In genomic region chr11:25734592-25735211, GRCh38 we compare ENCODE assay signal across 9 cellular contexts.
DNase-seq lines count a peak whose midpoint lies in the region; ATAC-seq and TF ChIP-seq lines count a peak whose summit lies in the region.
"Had no signal": no experiment of that assay in that cellular context is flagged by ENCODE, and none has a peak within 500 bp of the region (broad histone marks: within the 10 kb centered on the region; RNA-seq: fewer than 3 reads in every experiment).

No MANE protein-coding gene starts in this region.

- no peak overlapping the region for H3K9ac ChIP-seq in SK-N-SH

- no peaks in the 10 kb centered on the region for H3K9me3 ChIP-seq in breast epithelium
- H3K9me3 ChIP-seq in SK-N-SH: no peaks in the 10 kb centered on the region
- H3K9me3 ChIP-seq: SJCRH30 had no signal

- peaks cover 10% of the 10 kb centered on the region for H3K9me3 Mint-ChIP-seq in MCF 10A (ENCODE audit: unreplicated experiment)

- H3K27me3 Mint-ChIP-seq in MCF 10A (ENCODE audit: insufficient read depth, unreplicated experiment): peaks cover 18% of the 10 kb centered on the region

- DNase-seq in MCF 10A (ENCODE audit: unreplicated experiment) (peak; percentile 39), breast epithelium (ENCODE audit: low spot score in 2 of 2) (no peak), SK-N-SH (peak; percentile 12), foreskin keratinocyte (peak; percentile 12 to 44), superior temporal gyrus (ENCODE audit: extremely low spot score) (peak; percentile 44), NCI-H774 (lab: John Stamatoyannopoulos, UW) (no peak)
- no peak for DNase-seq in activated CD8-positive, alpha-beta memory T cell treated with anti-CD3 and anti-CD28 coated beads for 24 hours
- DNase-seq in activated CD4-positive, CD25-positive, alpha-beta regulatory T cell (lab: John Stamatoyannopoulos, UW): no peak

- WGBS in SK-N-SH (ENCODE audit: low lambda C conversion rate): 14% methylated on average over 2 of the region's 2 CpGs

- no peak overlapping the region for H3K27ac Mint-ChIP-seq in MCF 10A (ENCODE audit: low read depth, unreplicated experiment)

- H3K79me2 ChIP-seq in SK-N-SH (ENCODE audit: insufficient read depth): no peaks in the 10 kb centered on the region

- POLR2A ChIA-PET in MCF 10A (lab: Yijun Ruan, JAX) (no interaction called here), SK-N-SH (lab: Yijun Ruan, JAX) (no interaction called here)

- CTCF ChIA-PET in MCF 10A (lab: Yijun Ruan, JAX): interaction anchor here (0.6 to 1.8 kb wide), 15 partner anchors 11 to 1807 kb away, joined by 3 to 8 read pairs (median 3); no protein-coding TSS in a partner anchor
- CTCF ChIA-PET in SK-N-SH (lab: Yijun Ruan, JAX): interaction anchor here (0.6 to 1.7 kb wide), 10 partner anchors 8 to 1962 kb away, joined by 3 to 5 read pairs (median 3); no protein-coding TSS in a partner anchor

- no peaks in the 10 kb centered on the region for H3K4me1 Mint-ChIP-seq in MCF 10A (ENCODE audit: insufficient read depth, unreplicated experiment)

- H3K4me2 ChIP-seq in SK-N-SH: no peak overlapping the region

- H3K36me3 ChIP-seq in breast epithelium (no peaks in the 10 kb centered on the region), SK-N-SH (replicated peaks in 1 of 2; ENCODE audit: control insufficient read depth in 1 of 2, insufficient read depth in 2 of 2, low read length in 1 of 2) (no peaks in the 10 kb centered on the region)
- H3K36me3 ChIP-seq: SJCRH30 had no signal

- no peak overlapping the region for H3K4me3 ChIP-seq in breast epithelium
- no peak overlapping the region; a peak in 1 of 4 replicates for H3K4me3 ChIP-seq in SK-N-SH (ENCODE audit: low read depth in 2 of 2, low read length in 1 of 2)
- H3K4me3 ChIP-seq: SJCRH30 had no signal

- no peak for TF ChIP-seq POLR2A in breast epithelium (IDR thresholded peaks at IDR 0.05)

- H3K4me1 ChIP-seq in breast epithelium: no peaks in the 10 kb centered on the region
- no peaks in the 10 kb centered on the region for H3K4me1 ChIP-seq in SK-N-SH (ENCODE audit: control insufficient read depth in 1 of 2, insufficient read depth in 2 of 2, low read depth in 1 of 2, low read length in 1 of 2)
- H3K4me1 ChIP-seq in foreskin keratinocyte: no peaks in the 10 kb centered on the region
- H3K4me1 ChIP-seq: SJCRH30 had no signal

- no peaks in the 10 kb centered on the region for H3K36me3 Mint-ChIP-seq in MCF 10A (ENCODE audit: insufficient read depth, unreplicated experiment)

- H2AFZ ChIP-seq in SK-N-SH (ENCODE audit: low read depth): no peak overlapping the region

- ATAC-seq in foreskin keratinocyte: peak; percentile 93

- intact Hi-C loops in MCF 10A (cut with micrococcal nuclease): loop anchor here (2.0 to 10.0 kb wide), 2 partner anchors 954 to 1220 kb away; no protein-coding TSS in a partner anchor
- intact Hi-C loops in breast epithelium (cut with DNase I; ENCODE audit: low total_unique reads): no loop called here

- H3K27ac ChIP-seq in breast epithelium (no peak overlapping the region), SK-N-SH (ENCODE audit: low read depth in 2 of 2, low read length in 1 of 2) (no peak overlapping the region), foreskin keratinocyte (no peak overlapping the region)
- H3K27ac ChIP-seq: SJCRH30 had no signal

- H4K20me1 ChIP-seq in SK-N-SH (ENCODE audit: insufficient read depth): no peaks in the 10 kb centered on the region

- TF ChIP-seq EP300 in SK-N-SH (IDR thresholded peaks at IDR 0.05; ENCODE audit: borderline replicate concordance in 1 of 2, low read depth in 1 of 2, low read length in 1 of 2): no peak

- H3K27me3 ChIP-seq in breast epithelium (no peaks in the 10 kb centered on the region), SK-N-SH (ENCODE audit: insufficient read depth) (no peaks in the 10 kb centered on the region), foreskin keratinocyte (no peaks in the 10 kb centered on the region)
- H3K27me3 ChIP-seq: SJCRH30 had no signal

- H3K9me2 ChIP-seq in SK-N-SH: no peaks in the 10 kb centered on the region

- BruUV-seq in MCF 10A (replicated peaks; lab: Mats Ljungman, UMichigan): no TSS peak

- peak; percentile 72 for TF ChIP-seq RAD21 in SK-N-SH (IDR thresholded peaks at IDR 0.05; ENCODE audit: low read length)

- TF ChIP-seq CTCF in MCF 10A (IDR thresholded peaks at IDR 0.05; ENCODE audit: unreplicated experiment) (peak; percentile 41), breast epithelium (IDR thresholded peaks at IDR 0.05) (no peak), SK-N-SH (IDR thresholded peaks at IDR 0.05) (peak; percentile 59), foreskin keratinocyte (conservative IDR thresholded peaks at IDR 0.05) (peak; percentile 75)

- no peak overlapping the region for H3K4me3 Mint-ChIP-seq in MCF 10A (ENCODE audit: unreplicated experiment)

- H3F3A ChIP-seq in SK-N-SH (replicated peaks; ENCODE audit: insufficient read depth): no peaks in the 10 kb centered on the region

TF ChIP-seq in SK-N-SH, 30 proteins besides CTCF, POLR2A, EP300 and RAD21:
- TF ChIP-seq USF1 (IDR thresholded peaks at IDR 0.05; ENCODE audit: borderline replicate concordance, low read depth) (no peak), SMC3 (IDR thresholded peaks at IDR 0.05; ENCODE audit: low read depth, low read length) (peak; percentile 27; the same call in 1 of the 2 replicates)

Comparison
In these comparisons a context has a peak if more than half of its experiments do, and no peak if none do; other contexts are left out.
1. DNase-seq: peak in MCF 10A (single experiment), SK-N-SH (single experiment), foreskin keratinocyte (2 of 2) and superior temporal gyrus (single experiment); none in breast epithelium (0 of 2), activated CD8-positive, alpha-beta memory T cell treated with anti-CD3 and anti-CD28 coated beads for 24 hours (single experiment), activated CD4-positive, CD25-positive, alpha-beta regulatory T cell (0 of 4) and NCI-H774 (single experiment).
2. CTCF ChIP-seq: peak in MCF 10A (single experiment), SK-N-SH (single experiment) and foreskin keratinocyte (single experiment); none in breast epithelium (0 of 3).